In genomic region chr13:110644892-110645521, GRCh38 we compare ENCODE assay signal across 8 cellular contexts. TPM values are rescaled to one million over a fixed set of nuclear protein-coding genes. Genes with fewer than 3 reads are reported as not detected.
DNase-seq lines count a peak whose midpoint lies in the region; ATAC-seq, FAIRE-seq and TF ChIP-seq lines count a peak whose summit lies in the region.

No MANE protein-coding gene starts in this region.

- H3K9me3 Mint-ChIP-seq in astrocyte (ENCODE audit: unreplicated experiment) = no peaks in the 10 kb centered on the region

- peak; percentile 48 for DNase-seq in astrocyte (ENCODE audit: low read depth)
- DNase-seq in hypothalamus (lab: John Stamatoyannopoulos, UW) = peak in 43 of 51 donors; percentile 6 to 79 (median 47)
- no peak for DNase-seq in sciatic nerve (ENCODE audit: low spot score)
- DNase-seq in HuH-7 (ENCODE audit: low spot score) = no peak

- no peaks in the 10 kb centered on the region for H3K9me2 ChIP-seq in OCI-LY1 (ENCODE audit: low read depth, low read length)

- peaks cover 4% of the 10 kb centered on the region for H3K36me3 Mint-ChIP-seq in astrocyte (ENCODE audit: low read depth, unreplicated experiment)

- no peak overlapping the region for H3K9ac ChIP-seq in BLaER1 treated with 17β-estradiol and CSF1 and Interleukin-3, amounts not matched to agents 10 nM and 100 nM
- H3K9ac ChIP-seq in OCI-LY1 (ENCODE audit: low read length) (peak overlapping the region; percentile 10; the same call in 1 of the 2 replicates), astrocyte (ENCODE audit: low read length) (no peak overlapping the region)

- peak overlapping the region in 10 of 11 experiments; percentile 20 to 64 (median 47); a peak in 16 of 22 replicates for H3K4me2 ChIP-seq in BLaER1 treated with 17β-estradiol and CSF1 and Interleukin-3, amounts not matched to agents 10 nM and 100 nM
- H3K4me2 ChIP-seq in OCI-LY1 (ENCODE audit: low read length) = peak overlapping the region; percentile 45
- peak overlapping the region; percentile 29 for H3K4me2 ChIP-seq in astrocyte (ENCODE audit: low read length)

- H3K79me2 ChIP-seq in OCI-LY1 (ENCODE audit: insufficient read depth, low read length) (no peaks in the 10 kb centered on the region), astrocyte (ENCODE audit: insufficient read depth, low read length) (peaks cover 2% of the 10 kb centered on the region)

- no peaks in the 10 kb centered on the region for H3K27me3 ChIP-seq in BLaER1 treated with 17β-estradiol and CSF1 and Interleukin-3, amounts not matched to agents 10 nM and 100 nM
- H3K27me3 ChIP-seq in OCI-LY1 (ENCODE audit: insufficient read depth, low read length) = no peaks in the 10 kb centered on the region
- no peaks in the 10 kb centered on the region for H3K27me3 ChIP-seq in astrocyte (ENCODE audit: insufficient read depth, low read length)

- peaks cover 5 to 96% (median 70%) of the 10 kb centered on the region in 11 experiments; a peak in 20 of 22 replicates for H4K20me1 ChIP-seq in BLaER1 treated with 17β-estradiol and CSF1 and Interleukin-3, amounts not matched to agents 10 nM and 100 nM
- H4K20me1 ChIP-seq in OCI-LY1 (ENCODE audit: insufficient read depth, low read length) (no peaks in the 10 kb centered on the region), astrocyte (ENCODE audit: insufficient read depth, low read length) (peaks cover 43% of the 10 kb centered on the region)

- no peak overlapping the region for H3K4me3 ChIP-seq in BLaER1 treated with 17β-estradiol and CSF1 and Interleukin-3, amounts not matched to agents 10 nM and 100 nM
- no peak overlapping the region for H3K4me3 ChIP-seq in OCI-LY1 (ENCODE audit: low read depth, low read length, poor library complexity, severe bottlenecking)
- no peak overlapping the region for H3K4me3 ChIP-seq in astrocyte (ENCODE audit: insufficient read depth, low read depth, low read length)

- peaks cover 28% of the 10 kb centered on the region for H3K4me1 Mint-ChIP-seq in astrocyte (ENCODE audit: low read depth, unreplicated experiment)

- no peak overlapping the region for H3K4me3 Mint-ChIP-seq in astrocyte (ENCODE audit: unreplicated experiment)

- H3K9me3 ChIP-seq in BLaER1 treated with 17β-estradiol and CSF1 and Interleukin-3, amounts not matched to agents 10 nM and 100 nM (replicated peaks in 1 of 11) = no peaks in the 10 kb centered on the region
- no peaks in the 10 kb centered on the region for H3K9me3 ChIP-seq in OCI-LY1 (ENCODE audit: low read length)
- H3K9me3 ChIP-seq in astrocyte (ENCODE audit: insufficient read depth, low read depth, low read length) = no peaks in the 10 kb centered on the region

- peaks cover 4 to 56% (median 38%) of the 10 kb centered on the region in 10 experiments; a peak in 18 of 20 replicates for H3K4me1 ChIP-seq in BLaER1 treated with 17β-estradiol and CSF1 and Interleukin-3, amounts not matched to agents 10 nM and 100 nM
- H3K4me1 ChIP-seq in OCI-LY1 (ENCODE audit: insufficient read depth, low read length, severe bottlenecking) (peaks cover 85% of the 10 kb centered on the region), astrocyte (ENCODE audit: insufficient read depth, low read length) (peaks cover 21% of the 10 kb centered on the region)

- H3K27ac Mint-ChIP-seq in astrocyte (ENCODE audit: unreplicated experiment) = no peak overlapping the region

- H2AFZ ChIP-seq in OCI-LY1 (ENCODE audit: low read length) (no peak overlapping the region), astrocyte (ENCODE audit: low read depth, low read length) (no peak overlapping the region)

- TF ChIP-seq CTCF in OCI-LY1 (IDR thresholded peaks at IDR 0.05; ENCODE audit: low read length) (peak; percentile 82), astrocyte (IDR thresholded peaks at IDR 0.05; ENCODE audit: insufficient read depth, low read depth, low read length) (no peak)

- H3K27ac ChIP-seq in BLaER1 treated with 17β-estradiol and CSF1 and Interleukin-3, amounts not matched to agents 10 nM and 100 nM = no peak overlapping the region
- peak overlapping the region; percentile 93 for H3K27ac ChIP-seq in OCI-LY1 (ENCODE audit: low read depth, low read length, poor library complexity, severe bottlenecking)
- H3K27ac ChIP-seq in astrocyte (ENCODE audit: low read depth, low read length) = no peak overlapping the region

- H3K36me3 ChIP-seq in BLaER1 treated with 17β-estradiol and CSF1 and Interleukin-3, amounts not matched to agents 10 nM and 100 nM = peaks cover 40 to 78% (median 60%) of the 10 kb centered on the region in 11 experiments
- H3K36me3 ChIP-seq in OCI-LY1 (ENCODE audit: insufficient read depth, low read length) (peaks cover 41% of the 10 kb centered on the region), astrocyte (ENCODE audit: insufficient read depth, low read length) (peaks cover 8% of the 10 kb centered on the region)

- intact Hi-C loops in sciatic nerve (cut with DNase I) = no loop called here

- FAIRE-seq in astrocyte (lab: Jason Lieb, UNC) = no peak

- ATAC-seq in GM18870 (IDR thresholded peaks at IDR 0.05; ENCODE audit: unreplicated experiment) = peak; percentile 77
- ATAC-seq in HG03095 (IDR thresholded peaks at IDR 0.05; ENCODE audit: unreplicated experiment) = peak; percentile 59
- peak; percentile 55 for ATAC-seq in sciatic nerve

- no peaks in the 10 kb centered on the region for H3F3A ChIP-seq in OCI-LY1 (ENCODE audit: insufficient read depth, low read length)

- H3K27me3 Mint-ChIP-seq in astrocyte (ENCODE audit: low read depth, unreplicated experiment) = no peaks in the 10 kb centered on the region

RNA-seq across cellular contexts. Expression of gene NAXD, which starts 29.7 kb away (rescaled TPM):
- total RNA-seq in astrocyte (25.1 and 25.8 TPM in 2 replicates), sciatic nerve (38.9 TPM)

Comparison
In these comparisons a context has a peak if more than half of its experiments do, and no peak if none do; other contexts are left out.
1. DNase-seq: peak in astrocyte (single experiment) and hypothalamus (43 of 51); none in sciatic nerve (single experiment) and HuH-7 (single experiment).
2. Peak in every context shown above with its lines, with median percentiles within 50 percentile points of each other: H3K4me2 ChIP-seq and ATAC-seq.